ENCODE assay signal across 27 cellular contexts in the genomic region with DNA sequence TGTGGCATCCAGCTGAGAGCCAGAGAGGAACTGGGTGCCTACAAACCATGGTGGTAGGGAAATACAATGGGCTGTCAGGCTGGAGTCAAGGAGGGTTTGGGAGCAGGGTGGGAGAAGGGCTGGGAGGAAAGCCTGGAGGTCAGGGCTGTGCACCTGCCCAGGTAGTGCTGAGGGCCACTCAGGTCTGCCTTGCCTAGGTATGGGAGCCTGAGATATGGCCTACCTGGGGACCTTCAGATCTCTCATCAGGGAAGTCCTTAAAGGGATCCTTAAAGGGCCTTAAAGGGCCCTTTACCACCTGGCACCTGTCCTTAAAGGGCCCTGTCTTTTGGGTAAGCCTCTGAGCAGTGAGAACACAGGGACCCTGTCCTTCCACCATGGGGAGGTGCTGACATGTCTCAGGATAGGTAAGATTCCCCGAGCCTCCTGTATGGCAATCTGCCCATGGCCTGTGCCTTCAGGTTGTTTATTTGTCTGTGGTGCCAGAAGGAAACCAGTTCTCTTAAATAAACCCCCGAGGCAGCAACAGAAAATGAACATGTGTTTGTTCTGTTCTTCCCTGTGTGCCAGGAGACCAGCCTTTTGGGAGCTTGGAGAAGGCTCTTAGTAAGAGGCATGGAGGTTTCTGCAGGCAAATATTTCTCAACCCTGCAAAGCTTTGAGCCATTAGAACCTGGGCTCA. TPM values are rescaled to one million over a fixed set of nuclear protein-coding genes. Genes with fewer than 3 reads are reported as not detected.
"Had no signal": no experiment of that assay in that cellular context is flagged by ENCODE, and none has a peak within 500 bp of the region (broad histone marks: within the 10 kb centered on the region; RNA-seq: fewer than 3 reads in every experiment).

No MANE protein-coding gene starts in this region.

- H3K4me3 Mint-ChIP-seq: activated CD4-positive, alpha-beta memory T cell treated with anti-CD3 and anti-CD28 coated beads for 36 hours; activated naive CD4-positive, alpha-beta T cell treated with anti-CD3 and anti-CD28 coated beads for 36 hours; activated naive CD8-positive, alpha-beta T cell treated with anti-CD3 and anti-CD28 coated beads, Interleukin-2, amount 10 ng/mL, durations not matched to agents 7 days and 5 days; activated T-cell treated with anti-CD3 and anti-CD28 coated beads, Interleukin-2, amount 50 U/mL, for 72 hours; natural killer cell; WTC11 had no signal

- DNase-seq: activated CD4-positive, alpha-beta memory T cell treated with anti-CD3 and anti-CD28 coated beads for 36 hours; activated CD4-positive, alpha-beta T cell treated with anti-CD3 and anti-CD28 coated beads for 4 hours; activated effector memory CD4-positive, alpha-beta T cell treated with Interleukin-2 at 50 U/mL for 16 hours; activated naive CD4-positive, alpha-beta T cell treated with anti-CD3 and anti-CD28 coated beads for 36 hours; activated naive CD8-positive, alpha-beta T cell treated with anti-CD3 and anti-CD28 coated beads, Interleukin-2, amount 10 ng/mL, durations not matched to agents 7 days and 5 days; activated T-cell treated with anti-CD3 and anti-CD28 coated beads, Interleukin-2, amount 50 U/mL, for 72 hours; amniotic stem cell; colonic mucosa; heart right ventricle; kidney; midbrain; natural killer cell; spleen; stimulated activated CD4-positive, alpha-beta T cell treated with anti-CD3 and anti-CD28 coated beads, Interleukin-4, amount 100 ng/mL, for 24 hours; stomach; T-helper 9 cell; transverse colon; uterus had no signal

- H3K36me3 Mint-ChIP-seq: activated CD4-positive, alpha-beta memory T cell treated with anti-CD3 and anti-CD28 coated beads for 36 hours; activated naive CD8-positive, alpha-beta T cell treated with anti-CD3 and anti-CD28 coated beads, Interleukin-2, amount 10 ng/mL, durations not matched to agents 7 days and 5 days; natural killer cell; WTC11 had no signal

- H3K9me3 Mint-ChIP-seq: activated CD4-positive, alpha-beta memory T cell treated with anti-CD3 and anti-CD28 coated beads for 36 hours; activated naive CD4-positive, alpha-beta T cell treated with anti-CD3 and anti-CD28 coated beads for 36 hours; activated naive CD8-positive, alpha-beta T cell treated with anti-CD3 and anti-CD28 coated beads, Interleukin-2, amount 10 ng/mL, durations not matched to agents 7 days and 5 days; activated T-cell treated with anti-CD3 and anti-CD28 coated beads, Interleukin-2, amount 50 U/mL, for 72 hours; natural killer cell; WTC11 had no signal

- ATAC-seq: activated T-cell treated with anti-CD3 and anti-CD28 coated beads, Interleukin-2, amount 50 U/mL, for 72 hours; heart right ventricle; natural killer cell; WTC11 had no signal

- H3K4me1 Mint-ChIP-seq: activated naive CD8-positive, alpha-beta T cell treated with anti-CD3 and anti-CD28 coated beads, Interleukin-2, amount 10 ng/mL, durations not matched to agents 7 days and 5 days; natural killer cell; WTC11 had no signal

- H3K4me1 ChIP-seq: colonic mucosa, heart right ventricle, spleen, stomach, suprapubic skin, transverse colon, uterus had no signal

- H3K27ac ChIP-seq: colonic mucosa, epithelial cell of prostate, heart right ventricle, spleen, stomach, suprapubic skin, transverse colon, uterus had no signal

- H3K9me3 ChIP-seq: colonic mucosa, spleen, stomach, suprapubic skin, transverse colon, uterus had no signal

- H3K27me3 ChIP-seq: colonic mucosa, suprapubic skin, transverse colon, uterus had no signal

- H3K4me3 ChIP-seq: colonic mucosa, heart right ventricle, lung, spleen, stomach, suprapubic skin, transverse colon, uterus had no signal

- H3K27ac Mint-ChIP-seq: activated CD4-positive, alpha-beta memory T cell treated with anti-CD3 and anti-CD28 coated beads for 36 hours; activated naive CD4-positive, alpha-beta T cell treated with anti-CD3 and anti-CD28 coated beads for 36 hours; activated naive CD8-positive, alpha-beta T cell treated with anti-CD3 and anti-CD28 coated beads, Interleukin-2, amount 10 ng/mL, durations not matched to agents 7 days and 5 days; activated T-cell treated with anti-CD3 and anti-CD28 coated beads, Interleukin-2, amount 50 U/mL, for 72 hours; natural killer cell; progenitor cell of endocrine pancreas; WTC11 had no signal

- H3K36me3 ChIP-seq: colonic mucosa, heart right ventricle, spleen, stomach, suprapubic skin, transverse colon, uterus had no signal

RNA-seq across cellular contexts. Expression of gene SLC25A48, which starts 23.3 kb away (rescaled TPM):
- total RNA-seq: activated CD4-positive, alpha-beta memory T cell treated with anti-CD3 and anti-CD28 coated beads for 36 hours; activated naive CD4-positive, alpha-beta T cell treated with anti-CD3 and anti-CD28 coated beads for 36 hours; activated naive CD8-positive, alpha-beta T cell treated with anti-CD3 and anti-CD28 coated beads, Interleukin-2, amount 10 ng/mL, durations not matched to agents 7 days and 5 days; activated T-cell treated with anti-CD3 and anti-CD28 coated beads, Interleukin-2, amount 50 U/mL, for 72 hours; bronchial epithelial cell; fibroblast of villous mesenchyme; lung; natural killer cell; osteocyte; T-helper 1 cell treated with Interleukin-12 subunit alpha and Interleukin-12 subunit beta and Interleukin-4 antibody, amounts not matched to agents 30 ng/mL and 1 ng/mL, for 36 hours had no signal
- polyA plus RNA-seq: lung had no signal

RNA-seq across cellular contexts. Expression of gene IL9, which starts 37.9 kb away (rescaled TPM):
- total RNA-seq: activated naive CD4-positive, alpha-beta T cell treated with anti-CD3 and anti-CD28 coated beads for 36 hours; activated naive CD8-positive, alpha-beta T cell treated with anti-CD3 and anti-CD28 coated beads, Interleukin-2, amount 10 ng/mL, durations not matched to agents 7 days and 5 days; bronchial epithelial cell; colonic mucosa; fibroblast of villous mesenchyme; heart right ventricle; kidney; lung; natural killer cell; osteocyte; progenitor cell of endocrine pancreas; spleen; stomach; suprapubic skin; transverse colon; uterus; WTC11 had no signal
- polyA plus RNA-seq: heart right ventricle, lung, spleen, stomach had no signal
